Comparison of ENCODE assay signal across 1 cellular context in the genomic region with DNA sequence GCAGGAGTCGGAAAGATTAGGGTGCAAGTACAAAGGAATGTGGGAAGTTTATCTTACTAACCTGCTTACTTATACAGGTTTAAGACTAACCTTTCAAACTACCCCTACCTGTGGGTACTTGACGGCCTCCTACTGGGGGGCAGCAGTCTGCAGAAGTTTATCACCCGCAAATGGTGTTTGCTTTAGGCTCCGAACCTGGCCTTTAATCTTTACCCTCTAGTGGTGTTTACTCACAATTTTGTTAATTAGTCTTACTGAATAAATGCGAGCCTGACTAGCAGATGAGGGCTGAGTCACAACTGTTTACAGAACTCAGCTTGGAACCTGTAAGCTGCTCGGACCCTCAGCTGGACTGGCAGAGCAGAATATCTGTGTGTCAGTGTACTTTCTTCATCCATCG.
TF ChIP-seq lines count a peak whose summit lies in the region.

No MANE protein-coding gene starts in this region.

TF ChIP-seq in GM23338, 12 proteins besides CTCF, POLR2A, EP300 and RAD21 (continued from another document):
- TF ChIP-seq, protein P1, sequence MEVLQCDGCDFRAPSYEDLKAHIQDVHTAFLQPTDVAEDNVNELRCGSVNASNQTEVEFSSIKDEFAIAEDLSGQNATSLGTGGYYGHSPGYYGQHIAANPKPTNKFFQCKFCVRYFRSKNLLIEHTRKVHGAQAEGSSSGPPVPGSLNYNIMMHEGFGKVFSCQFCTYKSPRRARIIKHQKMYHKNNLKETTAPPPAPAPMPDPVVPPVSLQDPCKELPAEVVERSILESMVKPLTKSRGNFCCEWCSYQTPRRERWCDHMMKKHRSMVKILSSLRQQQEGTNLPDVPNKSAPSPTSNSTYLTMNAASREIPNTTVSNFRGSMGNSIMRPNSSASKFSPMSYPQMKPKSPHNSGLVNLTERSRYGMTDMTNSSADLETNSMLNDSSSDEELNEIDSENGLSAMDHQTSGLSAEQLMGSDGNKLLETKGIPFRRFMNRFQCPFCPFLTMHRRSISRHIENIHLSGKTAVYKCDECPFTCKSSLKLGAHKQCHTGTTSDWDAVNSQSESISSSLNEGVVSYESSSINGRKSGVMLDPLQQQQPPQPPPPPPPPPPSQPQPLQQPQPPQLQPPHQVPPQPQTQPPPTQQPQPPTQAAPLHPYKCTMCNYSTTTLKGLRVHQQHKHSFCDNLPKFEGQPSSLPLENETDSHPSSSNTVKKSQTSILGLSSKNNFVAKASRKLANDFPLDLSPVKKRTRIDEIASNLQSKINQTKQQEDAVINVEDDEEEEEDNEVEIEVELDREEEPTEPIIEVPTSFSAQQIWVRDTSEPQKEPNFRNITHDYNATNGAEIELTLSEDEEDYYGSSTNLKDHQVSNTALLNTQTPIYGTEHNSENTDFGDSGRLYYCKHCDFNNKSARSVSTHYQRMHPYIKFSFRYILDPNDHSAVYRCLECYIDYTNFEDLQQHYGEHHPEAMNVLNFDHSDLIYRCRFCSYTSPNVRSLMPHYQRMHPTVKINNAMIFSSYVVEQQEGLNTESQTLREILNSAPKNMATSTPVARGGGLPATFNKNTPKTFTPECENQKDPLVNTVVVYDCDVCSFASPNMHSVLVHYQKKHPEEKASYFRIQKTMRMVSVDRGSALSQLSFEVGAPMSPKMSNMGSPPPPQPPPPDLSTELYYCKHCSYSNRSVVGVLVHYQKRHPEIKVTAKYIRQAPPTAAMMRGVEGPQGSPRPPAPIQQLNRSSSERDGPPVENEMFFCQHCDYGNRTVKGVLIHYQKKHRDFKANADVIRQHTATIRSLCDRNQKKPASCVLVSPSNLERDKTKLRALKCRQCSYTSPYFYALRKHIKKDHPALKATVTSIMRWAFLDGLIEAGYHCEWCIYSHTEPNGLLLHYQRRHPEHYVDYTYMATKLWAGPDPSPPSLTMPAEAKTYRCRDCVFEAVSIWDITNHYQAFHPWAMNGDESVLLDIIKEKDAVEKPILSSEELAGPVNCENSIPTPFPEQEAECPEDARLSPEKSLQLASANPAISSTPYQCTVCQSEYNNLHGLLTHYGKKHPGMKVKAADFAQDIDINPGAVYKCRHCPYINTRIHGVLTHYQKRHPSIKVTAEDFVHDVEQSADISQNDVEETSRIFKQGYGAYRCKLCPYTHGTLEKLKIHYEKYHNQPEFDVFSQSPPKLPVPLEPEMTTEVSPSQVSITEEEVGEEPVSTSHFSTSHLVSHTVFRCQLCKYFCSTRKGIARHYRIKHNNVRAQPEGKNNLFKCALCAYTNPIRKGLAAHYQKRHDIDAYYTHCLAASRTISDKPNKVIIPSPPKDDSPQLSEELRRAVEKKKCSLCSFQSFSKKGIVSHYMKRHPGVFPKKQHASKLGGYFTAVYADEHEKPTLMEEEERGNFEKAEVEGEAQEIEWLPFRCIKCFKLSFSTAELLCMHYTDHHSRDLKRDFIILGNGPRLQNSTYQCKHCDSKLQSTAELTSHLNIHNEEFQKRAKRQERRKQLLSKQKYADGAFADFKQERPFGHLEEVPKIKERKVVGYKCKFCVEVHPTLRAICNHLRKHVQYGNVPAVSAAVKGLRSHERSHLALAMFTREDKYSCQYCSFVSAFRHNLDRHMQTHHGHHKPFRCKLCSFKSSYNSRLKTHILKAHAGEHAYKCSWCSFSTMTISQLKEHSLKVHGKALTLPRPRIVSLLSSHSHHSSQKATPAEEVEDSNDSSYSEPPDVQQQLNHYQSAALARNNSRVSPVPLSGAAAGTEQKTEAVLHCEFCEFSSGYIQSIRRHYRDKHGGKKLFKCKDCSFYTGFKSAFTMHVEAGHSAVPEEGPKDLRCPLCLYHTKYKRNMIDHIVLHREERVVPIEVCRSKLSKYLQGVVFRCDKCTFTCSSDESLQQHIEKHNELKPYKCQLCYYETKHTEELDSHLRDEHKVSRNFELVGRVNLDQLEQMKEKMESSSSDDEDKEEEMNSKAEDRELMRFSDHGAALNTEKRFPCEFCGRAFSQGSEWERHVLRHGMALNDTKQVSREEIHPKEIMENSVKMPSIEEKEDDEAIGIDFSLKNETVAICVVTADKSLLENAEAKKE (CRISPR knock-in tag; IDR thresholded peaks at IDR 0.05) = no peak
- TF ChIP-seq ZNF114 (CRISPR knock-in tag; IDR thresholded peaks at IDR 0.05) (no peak), POLR2AphosphoS5 (IDR thresholded peaks at IDR 0.05; ENCODE audit: low read depth) (no peak), EZH2 (IDR thresholded peaks at IDR 0.05; ENCODE audit: low read depth, unreplicated experiment) (no peak), STAT1 (IDR thresholded peaks at IDR 0.05; ENCODE audit: unreplicated experiment) (no peak)
- TF ChIP-seq, protein P2, sequence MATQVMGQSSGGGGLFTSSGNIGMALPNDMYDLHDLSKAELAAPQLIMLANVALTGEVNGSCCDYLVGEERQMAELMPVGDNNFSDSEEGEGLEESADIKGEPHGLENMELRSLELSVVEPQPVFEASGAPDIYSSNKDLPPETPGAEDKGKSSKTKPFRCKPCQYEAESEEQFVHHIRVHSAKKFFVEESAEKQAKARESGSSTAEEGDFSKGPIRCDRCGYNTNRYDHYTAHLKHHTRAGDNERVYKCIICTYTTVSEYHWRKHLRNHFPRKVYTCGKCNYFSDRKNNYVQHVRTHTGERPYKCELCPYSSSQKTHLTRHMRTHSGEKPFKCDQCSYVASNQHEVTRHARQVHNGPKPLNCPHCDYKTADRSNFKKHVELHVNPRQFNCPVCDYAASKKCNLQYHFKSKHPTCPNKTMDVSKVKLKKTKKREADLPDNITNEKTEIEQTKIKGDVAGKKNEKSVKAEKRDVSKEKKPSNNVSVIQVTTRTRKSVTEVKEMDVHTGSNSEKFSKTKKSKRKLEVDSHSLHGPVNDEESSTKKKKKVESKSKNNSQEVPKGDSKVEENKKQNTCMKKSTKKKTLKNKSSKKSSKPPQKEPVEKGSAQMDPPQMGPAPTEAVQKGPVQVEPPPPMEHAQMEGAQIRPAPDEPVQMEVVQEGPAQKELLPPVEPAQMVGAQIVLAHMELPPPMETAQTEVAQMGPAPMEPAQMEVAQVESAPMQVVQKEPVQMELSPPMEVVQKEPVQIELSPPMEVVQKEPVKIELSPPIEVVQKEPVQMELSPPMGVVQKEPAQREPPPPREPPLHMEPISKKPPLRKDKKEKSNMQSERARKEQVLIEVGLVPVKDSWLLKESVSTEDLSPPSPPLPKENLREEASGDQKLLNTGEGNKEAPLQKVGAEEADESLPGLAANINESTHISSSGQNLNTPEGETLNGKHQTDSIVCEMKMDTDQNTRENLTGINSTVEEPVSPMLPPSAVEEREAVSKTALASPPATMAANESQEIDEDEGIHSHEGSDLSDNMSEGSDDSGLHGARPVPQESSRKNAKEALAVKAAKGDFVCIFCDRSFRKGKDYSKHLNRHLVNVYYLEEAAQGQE (IDR thresholded peaks at IDR 0.05; ENCODE audit: unreplicated experiment) = no peak
- TF ChIP-seq, protein P3, sequence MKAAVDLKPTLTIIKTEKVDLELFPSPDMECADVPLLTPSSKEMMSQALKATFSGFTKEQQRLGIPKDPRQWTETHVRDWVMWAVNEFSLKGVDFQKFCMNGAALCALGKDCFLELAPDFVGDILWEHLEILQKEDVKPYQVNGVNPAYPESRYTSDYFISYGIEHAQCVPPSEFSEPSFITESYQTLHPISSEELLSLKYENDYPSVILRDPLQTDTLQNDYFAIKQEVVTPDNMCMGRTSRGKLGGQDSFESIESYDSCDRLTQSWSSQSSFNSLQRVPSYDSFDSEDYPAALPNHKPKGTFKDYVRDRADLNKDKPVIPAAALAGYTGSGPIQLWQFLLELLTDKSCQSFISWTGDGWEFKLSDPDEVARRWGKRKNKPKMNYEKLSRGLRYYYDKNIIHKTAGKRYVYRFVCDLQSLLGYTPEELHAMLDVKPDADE (IDR thresholded peaks at IDR 0.05) = no peak
TF ChIP-seq in GM23338: peak in this region for 0.
